In the genomic region with DNA sequence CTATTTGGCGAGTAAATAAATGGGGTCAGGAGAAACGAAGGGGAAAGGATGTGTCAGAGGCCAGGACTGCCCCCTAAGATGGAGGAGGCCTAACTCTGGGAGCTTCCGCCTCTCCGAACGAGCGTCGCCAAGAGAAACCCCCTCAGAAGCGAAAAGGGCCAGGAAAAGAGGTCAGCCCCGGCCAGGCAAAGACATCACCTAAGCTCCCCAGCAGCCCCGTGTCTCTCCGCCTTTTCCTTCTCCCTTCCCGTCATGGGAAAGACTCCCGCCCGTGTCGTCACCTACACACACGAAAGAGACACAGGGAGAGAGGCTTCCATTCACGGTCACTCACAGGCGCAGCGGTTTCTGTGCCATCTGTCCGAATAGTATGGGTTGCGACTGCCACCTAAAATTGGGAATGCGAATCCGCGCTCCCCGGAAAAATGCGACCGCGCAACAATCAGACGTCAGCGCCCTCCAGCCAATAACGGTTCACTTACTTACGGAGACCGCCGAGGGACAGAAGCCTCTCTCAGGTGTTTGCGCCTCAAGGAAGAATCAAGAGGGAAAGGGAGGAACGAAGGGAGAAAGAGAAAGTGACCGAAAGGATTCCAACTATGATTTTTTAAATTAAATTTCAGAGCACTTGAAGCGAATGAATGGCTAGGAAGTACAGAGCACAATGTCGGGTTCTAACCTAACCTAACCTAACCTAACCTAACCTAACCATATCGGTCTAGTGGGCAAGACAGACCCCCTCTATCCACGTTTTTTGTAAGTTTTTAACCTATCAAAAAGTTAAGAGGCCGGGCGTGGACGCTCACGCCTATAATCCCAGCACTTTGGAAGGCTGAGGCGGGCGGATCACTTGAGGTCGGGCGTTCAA, we compare ENCODE assay signal across 8 cellular contexts. TPM values are rescaled to one million over a fixed set of nuclear protein-coding genes. Genes with fewer than 3 reads are reported as not detected.
DNase-seq lines count a peak whose midpoint lies in the region; ATAC-seq, FAIRE-seq and TF ChIP-seq lines count a peak whose summit lies in the region.

TSS of gene CWF19L1 (minus strand) at position 402 of the 868 bp plus-strand sequence. CDS start at position 357, 45 bp downstream.

- H3K9me3 Mint-ChIP-seq in nephron = no peaks in the 10 kb centered on the region

- H3K4me3 Mint-ChIP-seq in nephron = peak within 1 kb of the TSS; percentile 99 to 100 (median 100)

- DNase-seq in D721Med (ENCODE audit: insufficient read length, low spot score) (peak; percentile 41), LHCN-M2 (ENCODE audit: low read depth) (peak; percentile 81), fibroblast of the aortic adventitia (ENCODE audit: low read depth) (peak; percentile 89)
- peak; percentile 66 for DNase-seq in activated effector memory CD4-positive, alpha-beta T cell treated with Interleukin-2 at 50 U/mL for 16 hours
- peak; percentile 85 for DNase-seq in stimulated activated naive CD8-positive, alpha-beta T cell treated with anti-CD3 and anti-CD28 coated beads, Interleukin-15, Interleukin-2, amounts not matched to agents 100 U/mL and 50 U/mL, for 24 hours

- H3K27ac Mint-ChIP-seq in nephron = peak within 1 kb of the TSS; percentile 89 to 95 (median 95)

- no peaks in the 10 kb centered on the region for H3K27me3 Mint-ChIP-seq in nephron (ENCODE audit: low read depth)

- H3K4me3 ChIP-seq in fibroblast of the aortic adventitia (ENCODE audit: low read depth, low read length) = peak within 1 kb of the TSS; percentile 100

- peak; percentile 84 for ATAC-seq in GM21619 (IDR thresholded peaks at IDR 0.05; ENCODE audit: unreplicated experiment)
- peak; percentile 92 for ATAC-seq in stimulated activated naive CD8-positive, alpha-beta T cell treated with anti-CD3 and anti-CD28 coated beads, Interleukin-15, Interleukin-2, amounts not matched to agents 100 U/mL and 50 U/mL, for 24 hours

- H3K36me3 Mint-ChIP-seq in nephron (ENCODE audit: low read depth) = peaks cover 14% of the 10 kb centered on the region

- peak; percentile 69 for TF ChIP-seq POLR2A in Raji (IDR thresholded peaks at IDR 0.05; ENCODE audit: insufficient read depth, low read depth, low read length)

- TF ChIP-seq CTCF in D721Med (IDR thresholded peaks at IDR 0.05; ENCODE audit: insufficient read depth, missing control alignments) (no peak), fibroblast of the aortic adventitia (IDR thresholded peaks at IDR 0.05; ENCODE audit: insufficient read depth, low read length) (no peak), nephron (IDR thresholded peaks at IDR 0.05; ENCODE audit: unreplicated experiment in 3 of 3) (no peak)

- no peak for FAIRE-seq in D721Med (lab: Jason Lieb, UNC)

- H3K4me1 Mint-ChIP-seq in nephron = peaks cover 10% of the 10 kb centered on the region

RNA-seq across cellular contexts. Expression of gene CWF19L1, which starts in this region (rescaled TPM):
- 32.1 and 33.5 TPM in 2 replicates for total RNA-seq in LHCN-M2 (2014; rRNA removed)
- polyA plus RNA-seq in LHCN-M2 (2012) = 13.4 TPM
- 15.0 and 28.1 TPM in 2 replicates for total RNA-seq in fibroblast of the aortic adventitia (ENCODE audit: low replicate concordance)

Comparison
In these comparisons a context has a peak if more than half of its experiments do, and no peak if none do; other contexts are left out.
1. Peak in every context shown above with its lines: DNase-seq, ATAC-seq and H3K4me3 ChIP-seq.